Comparison of ENCODE assay signal across 7 cellular contexts in genomic region chr2:44360749-44361329, GRCh38. TPM values are rescaled to one million over a fixed set of nuclear protein-coding genes. Genes with fewer than 3 reads are reported as not detected.
A peak's percentile ranks its signal among the peaks of the same experiment; 100 is the strongest.
DNase-seq lines count a peak whose midpoint lies in the region; ATAC-seq and TF ChIP-seq lines count a peak whose summit lies in the region.

No MANE protein-coding gene starts in this region.

- intact Hi-C loops in activated CD4-positive, alpha-beta T cell treated with anti-CD3 and anti-CD28 coated beads, Interleukin-2, amount 10 ng/mL, durations not matched to agents 24 days and 14 days (cut with micrococcal nuclease): loop anchor here (1.0 to 10.0 kb wide), 5 partner anchors 124 to 586 kb away; partner anchors contain the start of genes DYNC2LI1 and PPM1B

- H3K27me3 Mint-ChIP-seq in activated CD4-positive, alpha-beta T cell treated with anti-CD3 and anti-CD28 coated beads, Interleukin-2, amount 10 ng/mL, durations not matched to agents 24 days and 14 days: peaks cover 2% of the 10 kb centered on the region

- peak overlapping the region; percentile 89 for H3K4me3 Mint-ChIP-seq in activated CD4-positive, alpha-beta T cell treated with anti-CD3 and anti-CD28 coated beads, Interleukin-2, amount 10 ng/mL, durations not matched to agents 24 days and 14 days

- no peaks in the 10 kb centered on the region for H3K9me3 ChIP-seq in osteoblast (ENCODE audit: low read depth, low read length)

- H3K27ac ChIP-seq in osteoblast (ENCODE audit: low read depth, low read length): peak overlapping the region; percentile 100

- no peaks in the 10 kb centered on the region for H3K36me3 ChIP-seq in osteoblast (ENCODE audit: insufficient read depth, low read length)

- no peak for DNase-seq in activated CD4-positive, alpha-beta T cell treated with anti-CD3 and anti-CD28 coated beads, Interleukin-2, amount 10 ng/mL, durations not matched to agents 24 days and 14 days
- DNase-seq in fibroblast of pulmonary artery (ENCODE audit: low read depth): peak; percentile 14
- no peak for DNase-seq in osteoblast (ENCODE audit: insufficient read length, low spot score, missing footprints)
- no peak for DNase-seq in pons (ENCODE audit: low spot score)
- DNase-seq in activated gamma-delta T cell treated with Interleukin-2 at 50 U/mL for 16 hours: no peak

- peaks cover 26% of the 10 kb centered on the region for H4K20me1 ChIP-seq in osteoblast (ENCODE audit: insufficient read depth, low read length)

- peaks cover 8% of the 10 kb centered on the region for H3K36me3 Mint-ChIP-seq in activated CD4-positive, alpha-beta T cell treated with anti-CD3 and anti-CD28 coated beads, Interleukin-2, amount 10 ng/mL, durations not matched to agents 24 days and 14 days (ENCODE audit: low read depth)

- TF ChIP-seq CTCF in fibroblast of pulmonary artery (IDR thresholded peaks at IDR 0.05; ENCODE audit: low read length, missing control alignments) (no peak), osteoblast (IDR thresholded peaks at IDR 0.05; ENCODE audit: extremely low read depth, low read depth, low read length) (no peak)

- H3K4me1 ChIP-seq in osteoblast (ENCODE audit: insufficient read depth, low read length): peaks cover 30% of the 10 kb centered on the region

- H3K4me1 Mint-ChIP-seq in activated CD4-positive, alpha-beta T cell treated with anti-CD3 and anti-CD28 coated beads, Interleukin-2, amount 10 ng/mL, durations not matched to agents 24 days and 14 days: peaks cover 31% of the 10 kb centered on the region

- peak overlapping the region; percentile 100 for H2AFZ ChIP-seq in osteoblast (ENCODE audit: low read length)

- H3K27ac Mint-ChIP-seq in activated CD4-positive, alpha-beta T cell treated with anti-CD3 and anti-CD28 coated beads, Interleukin-2, amount 10 ng/mL, durations not matched to agents 24 days and 14 days: peak overlapping the region; percentile 100

- H3K27me3 ChIP-seq in osteoblast (ENCODE audit: insufficient read depth, low read length): no peaks in the 10 kb centered on the region

- H3K4me3 ChIP-seq in fibroblast of pulmonary artery (replicated peaks; ENCODE audit: low read depth, low read length): peak overlapping the region; percentile 94
- peak overlapping the region; percentile 94 for H3K4me3 ChIP-seq in osteoblast (ENCODE audit: insufficient read depth, low read length)

- peaks cover 6% of the 10 kb centered on the region for H3K9me3 Mint-ChIP-seq in activated CD4-positive, alpha-beta T cell treated with anti-CD3 and anti-CD28 coated beads, Interleukin-2, amount 10 ng/mL, durations not matched to agents 24 days and 14 days

- ATAC-seq in GM18867 (IDR thresholded peaks at IDR 0.05; ENCODE audit: unreplicated experiment): peak; percentile 9
- ATAC-seq in HG03280 (IDR thresholded peaks at IDR 0.05; ENCODE audit: unreplicated experiment): peak; percentile 1

- H3K4me2 ChIP-seq in osteoblast (ENCODE audit: insufficient read depth, low read length): peak overlapping the region; percentile 99

- peaks cover 71% of the 10 kb centered on the region for H3K79me2 ChIP-seq in osteoblast (ENCODE audit: insufficient read depth, low read length)

RNA-seq across cellular contexts. Expression of gene PREPL, which starts 0.5 kb away (rescaled TPM):
- total RNA-seq in activated CD4-positive, alpha-beta T cell treated with anti-CD3 and anti-CD28 coated beads, Interleukin-2, amount 10 ng/mL, durations not matched to agents 24 days and 14 days: 32.7 and 33.3 TPM in 2 replicates
- total RNA-seq in osteoblast: 41.3 and 44.9 TPM in 2 replicates

RNA-seq across cellular contexts. Expression of gene CAMKMT, which starts 0.9 kb away (rescaled TPM):
- total RNA-seq in activated CD4-positive, alpha-beta T cell treated with anti-CD3 and anti-CD28 coated beads, Interleukin-2, amount 10 ng/mL, durations not matched to agents 24 days and 14 days: 13.1 and 16.2 TPM in 2 replicates
- total RNA-seq in osteoblast: 7.2 and 7.4 TPM in 2 replicates
